Comparison of ENCODE assay signal across 1 cellular context in genomic region chr17:57911834-57912673, GRCh38.
TF ChIP-seq lines count a peak whose summit lies in the region.

No MANE protein-coding gene starts in this region.

TF ChIP-seq in HepG2, 621 proteins besides CTCF, POLR2A, EP300 and RAD21 (continued from another document and continues in another):
- TF ChIP-seq ZNF770 (CRISPR knock-in tag; IDR thresholded peaks at IDR 0.05) (no peak), PCBP2 (optimal IDR thresholded peaks at IDR 0.05; ENCODE audit: low read depth, low read length, poor library complexity, severe bottlenecking) (no peak), PCBP1 (IDR thresholded peaks at IDR 0.05; ENCODE audit: borderline replicate concordance, low read depth, low read length) (no peak), TEAD3 (CRISPR knock-in tag; optimal IDR thresholded peaks at IDR 0.05; ENCODE audit: borderline replicate concordance) (peak; percentile 13), ZFP36 (IDR thresholded peaks at IDR 0.05; ENCODE audit: borderline replicate concordance, low read depth, low read length, partially characterized antibody) (no peak), DNMT3B (CRISPR knock-in tag; conservative IDR thresholded peaks at IDR 0.05) (no peak), DPF2 (CRISPR knock-in tag; IDR thresholded peaks at IDR 0.05; ENCODE audit: borderline replicate concordance, low read depth) (no peak), DMAP1 (CRISPR knock-in tag; IDR thresholded peaks at IDR 0.05) (no peak), PHB2 (IDR thresholded peaks at IDR 0.05; ENCODE audit: partially characterized antibody) (no peak), ZNF318 (CRISPR knock-in tag; IDR thresholded peaks at IDR 0.05) (no peak), RCOR2 (CRISPR knock-in tag; IDR thresholded peaks at IDR 0.05) (no peak), POLR2AphosphoS2 (IDR thresholded peaks at IDR 0.05; ENCODE audit: low read depth, low read length) (no peak), IKZF1 (IDR thresholded peaks at IDR 0.05) (no peak), TSC22D2 (CRISPR knock-in tag; IDR thresholded peaks at IDR 0.05; ENCODE audit: borderline replicate concordance) (no peak), ZNF597 (CRISPR knock-in tag; IDR thresholded peaks at IDR 0.05) (no peak), SALL1 (CRISPR knock-in tag; IDR thresholded peaks at IDR 0.05) (no peak; the same call in 1 of the 2 replicates), TOPORS (CRISPR knock-in tag; IDR thresholded peaks at IDR 0.05) (no peak), NR2F6 (IDR thresholded peaks at IDR 0.05) (no peak), NR2F6 (CRISPR knock-in tag; IDR thresholded peaks at IDR 0.05) (peak; percentile 13; the same call in 1 of the 2 replicates), HES4 (CRISPR knock-in tag; IDR thresholded peaks at IDR 0.05; ENCODE audit: borderline replicate concordance) (no peak), SIN3B (IDR thresholded peaks at IDR 0.05; ENCODE audit: low read length) (no peak), ZNF234 (CRISPR knock-in tag; conservative IDR thresholded peaks at IDR 0.05) (no peak), MXD3 (CRISPR knock-in tag; IDR thresholded peaks at IDR 0.05) (no peak), ZMYM3 (CRISPR knock-in tag; IDR thresholded peaks at IDR 0.05) (no peak), ZNF607 (CRISPR knock-in tag; IDR thresholded peaks at IDR 0.05; ENCODE audit: borderline replicate concordance) (no peak), TGIF2 (CRISPR knock-in tag; IDR thresholded peaks at IDR 0.05) (no peak), RFX1 (IDR thresholded peaks at IDR 0.05) (peak; percentile 40), AKNA (CRISPR knock-in tag; IDR thresholded peaks at IDR 0.05; ENCODE audit: borderline replicate concordance) (no peak), RFX3 (CRISPR knock-in tag; IDR thresholded peaks at IDR 0.05) (peak; percentile 49; the same call in 1 of the 2 replicates), ZBTB20 (CRISPR knock-in tag; IDR thresholded peaks at IDR 0.05; ENCODE audit: borderline replicate concordance, low read depth) (no peak), ZNF605 (CRISPR knock-in tag; IDR thresholded peaks at IDR 0.05) (no peak), GATAD2A (CRISPR knock-in tag; IDR thresholded peaks at IDR 0.05) (0 out of 2 replicates have a peak, but pooled peaks have one; percentile 12), HIC2 (CRISPR knock-in tag; IDR thresholded peaks at IDR 0.05; ENCODE audit: low read depth) (no peak)
- TF ChIP-seq, protein P1, sequence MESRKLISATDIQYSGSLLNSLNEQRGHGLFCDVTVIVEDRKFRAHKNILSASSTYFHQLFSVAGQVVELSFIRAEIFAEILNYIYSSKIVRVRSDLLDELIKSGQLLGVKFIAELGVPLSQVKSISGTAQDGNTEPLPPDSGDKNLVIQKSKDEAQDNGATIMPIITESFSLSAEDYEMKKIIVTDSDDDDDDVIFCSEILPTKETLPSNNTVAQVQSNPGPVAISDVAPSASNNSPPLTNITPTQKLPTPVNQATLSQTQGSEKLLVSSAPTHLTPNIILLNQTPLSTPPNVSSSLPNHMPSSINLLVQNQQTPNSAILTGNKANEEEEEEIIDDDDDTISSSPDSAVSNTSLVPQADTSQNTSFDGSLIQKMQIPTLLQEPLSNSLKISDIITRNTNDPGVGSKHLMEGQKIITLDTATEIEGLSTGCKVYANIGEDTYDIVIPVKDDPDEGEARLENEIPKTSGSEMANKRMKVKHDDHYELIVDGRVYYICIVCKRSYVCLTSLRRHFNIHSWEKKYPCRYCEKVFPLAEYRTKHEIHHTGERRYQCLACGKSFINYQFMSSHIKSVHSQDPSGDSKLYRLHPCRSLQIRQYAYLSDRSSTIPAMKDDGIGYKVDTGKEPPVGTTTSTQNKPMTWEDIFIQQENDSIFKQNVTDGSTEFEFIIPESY (CRISPR knock-in tag; IDR thresholded peaks at IDR 0.05) = peak; percentile 96
